ENCODE assay signal across 13 cellular contexts in genomic region chr2:1055014-1055595, GRCh38.
DNase-seq lines count a peak whose midpoint lies in the region; ATAC-seq and TF ChIP-seq lines count a peak whose summit lies in the region.
"Had no signal": no experiment of that assay in that cellular context is flagged by ENCODE, and none has a peak within 500 bp of the region (broad histone marks: within the 10 kb centered on the region; RNA-seq: fewer than 3 reads in every experiment).

No MANE protein-coding gene starts in this region.

- H3K36me3 Mint-ChIP-seq in HFFc6 (ENCODE audit: low read depth): no peaks in the 10 kb centered on the region

- peaks cover 63% of the 10 kb centered on the region for H3K4me1 Mint-ChIP-seq in HFFc6 (ENCODE audit: low read depth)

- ATAC-seq in left cardiac atrium (no peak), GM18907 (IDR thresholded peaks at IDR 0.05; ENCODE audit: unreplicated experiment) (no peak)
- ATAC-seq: HepG2 had no signal

- intact Hi-C loops in left cardiac atrium (cut with DNase I): no loop called here

- TF ChIP-seq CTCF in HFFc6 (IDR thresholded peaks at IDR 0.05) (no peak), fibroblast of villous mesenchyme (IDR thresholded peaks at IDR 0.05; ENCODE audit: insufficient read depth, low read depth, low read length) (no peak)

- H3K4me3 ChIP-seq in fibroblast of villous mesenchyme (ENCODE audit: low read depth, low read length): no peak overlapping the region
- H3K4me3 ChIP-seq: ovary, stomach had no signal

- H3K4me3 Mint-ChIP-seq in HFFc6: peak overlapping the region; percentile 82

- peaks cover 6% of the 10 kb centered on the region; the same call in 1 of the 2 replicates for H3K9me3 Mint-ChIP-seq in HFFc6

- H3K27ac Mint-ChIP-seq in HFFc6: peak overlapping the region; percentile 97

- peak; percentile 73 for DNase-seq in HFFc6
- peak; percentile 89 for DNase-seq in amniotic epithelial cell (ENCODE audit: low read depth)
- peak; percentile 53 for DNase-seq in fibroblast of villous mesenchyme (ENCODE audit: low read depth)
- DNase-seq in smooth muscle cell of the brain vasculature (ENCODE audit: low read depth, low spot score): peak; percentile 3
- DNase-seq in ureter (ENCODE audit: low spot score): no peak
- DNase-seq in left cardiac atrium: no peak
- no peak for DNase-seq in NCI-H510A (lab: John Stamatoyannopoulos, UW)
- DNase-seq: DND-41; ovary; stimulated activated CD4-positive, alpha-beta T cell treated with anti-CD3 and anti-CD28 coated beads, Interleukin-2, amount 100 ng/mL, for 24 hours; stomach had no signal

- no peaks in the 10 kb centered on the region for H3K27me3 Mint-ChIP-seq in HFFc6 (ENCODE audit: insufficient read depth)

Comparison
In these comparisons a context has a peak if more than half of its experiments do, and no peak if none do; other contexts are left out.
1. DNase-seq: peak in HFFc6 (single experiment), amniotic epithelial cell (single experiment), fibroblast of villous mesenchyme (single experiment) and smooth muscle cell of the brain vasculature (single experiment); none in ureter (single experiment), left cardiac atrium (single experiment) and NCI-H510A (single experiment).